8 cellular contexts compared by ENCODE assay signal in the genomic region with DNA sequence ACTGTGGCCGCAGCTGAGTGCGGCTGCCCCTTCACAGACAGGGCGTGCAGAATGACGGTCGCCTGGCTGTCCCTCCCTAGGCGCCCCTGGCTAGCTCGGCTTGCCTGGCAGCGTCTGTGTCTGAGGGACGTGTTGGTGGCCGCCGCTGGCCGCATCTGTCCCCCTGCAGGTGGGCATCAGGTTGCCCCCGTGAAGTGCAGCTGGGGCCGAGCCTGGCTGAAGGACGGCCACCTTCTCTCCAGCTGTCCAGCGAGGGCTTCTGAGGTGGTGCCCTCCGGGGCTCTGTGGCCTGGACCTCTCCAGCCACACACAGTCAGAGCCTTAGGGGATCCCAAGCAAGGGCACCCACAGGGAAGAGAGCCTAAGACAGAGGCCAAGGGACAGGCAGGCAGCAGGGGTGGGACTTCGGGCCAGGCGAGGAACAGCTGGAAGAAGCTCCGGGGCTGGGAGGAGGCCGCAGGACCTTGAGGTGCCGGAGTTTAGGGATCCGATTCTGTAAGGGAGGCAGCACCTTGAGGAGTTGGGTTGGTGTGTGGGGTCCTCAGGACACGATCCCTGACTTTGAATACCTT.
DNase-seq lines count a peak whose midpoint lies in the region; ATAC-seq and TF ChIP-seq lines count a peak whose summit lies in the region.

No MANE protein-coding gene starts in this region.

- H3K23ac ChIP-seq in mesenchymal stem cell (ENCODE audit: low read length in 2 of 2) = no peak overlapping the region

- no TSS peak for BruUV-seq in mammary epithelial cell (replicated peaks; lab: Mats Ljungman, UMichigan)

- H3K27ac ChIP-seq in mammary epithelial cell (ENCODE audit: insufficient read depth, low read depth, low read length) = no peak overlapping the region
- peak overlapping the region; percentile 74 for H3K27ac ChIP-seq in mesenchymal stem cell (ENCODE audit: low read length, poor library complexity, severe bottlenecking)
- peak overlapping the region in 3 of 4 donors; percentile 83 to 86 (median 85) for H3K27ac ChIP-seq in tibial nerve

- peak overlapping the region; percentile 99 for H2AFZ ChIP-seq in mammary epithelial cell (ENCODE audit: low read depth, low read length)
- peak overlapping the region; percentile 98 for H2AFZ ChIP-seq in mesenchymal stem cell (ENCODE audit: low read depth, low read length)

- 79% methylated on average over 22 of the region's 24 CpGs for WGBS in mammary epithelial cell (ENCODE audit: low coverage, missing lambda C conversion rate)
- 69% methylated on average over 24 of the region's 24 CpGs for WGBS in mesenchymal stem cell
- 67 to 72% methylated on average over 22 of the region's 24 CpGs for WGBS in tibial nerve, 2 donors

- in situ Hi-C loops in mammary epithelial cell (cut with MboI; ENCODE audit: low sequenced_read_pairs in 2 of 2) = no loop called here

- no peak for DNase-seq in activated T-cell treated with anti-CD3 and anti-CD28 coated beads, Interleukin-2, amount 50 U/mL, for 4 hours
- DNase-seq in activated T-cell treated with anti-CD3 and anti-CD28 coated beads for 4 hours (no peak), mammary epithelial cell (no peak), mesenchymal stem cell (no peak), tibial nerve (ENCODE audit: low spot score in 2 of 2) (no peak), NOMO-1 treated with DMSO at 0.1 percent for 48 hours (lab: John Stamatoyannopoulos, UW; ENCODE audit: unreplicated experiment) (no peak)

- peaks cover 2% of the 10 kb centered on the region for H3K27me3 Mint-ChIP-seq in activated T-cell treated with anti-CD3 and anti-CD28 coated beads, Interleukin-2, amount 50 U/mL, for 4 hours (ENCODE audit: low read depth)

- peak overlapping the region; percentile 14 to 87 for H3K4ac ChIP-seq in mesenchymal stem cell (ENCODE audit: low read depth in 1 of 2, low read length in 2 of 2)

- H3K4me2 ChIP-seq in mammary epithelial cell (ENCODE audit: insufficient read depth, low read depth, low read length) (peak overlapping the region; percentile 95), mesenchymal stem cell (ENCODE audit: low read length, poor library complexity, severe bottlenecking) (peak overlapping the region; percentile 60)

- peak overlapping the region; percentile 87 to 98 for H3K18ac ChIP-seq in mesenchymal stem cell (ENCODE audit: low read depth in 1 of 2, low read length in 2 of 2)

- no peaks in the 10 kb centered on the region for H3K79me2 ChIP-seq in mammary epithelial cell (ENCODE audit: insufficient read depth, low read length)

- no peak overlapping the region for H3K9ac ChIP-seq in mammary epithelial cell (ENCODE audit: insufficient read depth, low read length)
- H3K9ac ChIP-seq in mesenchymal stem cell (ENCODE audit: low read length) = peak overlapping the region; percentile 91

- no peaks in the 10 kb centered on the region for H3K9me3 ChIP-seq in mammary epithelial cell (replicated peaks; ENCODE audit: insufficient read depth, low read length)
- no peaks in the 10 kb centered on the region for H3K9me3 ChIP-seq in mesenchymal stem cell (ENCODE audit: control insufficient read depth, low read length)
- H3K9me3 ChIP-seq in tibial nerve = peaks cover 0 to 6% (median 0%) of the 10 kb centered on the region in 4 donors

- H3K4me1 ChIP-seq in mammary epithelial cell (ENCODE audit: insufficient read depth, low read length) (peaks cover 32% of the 10 kb centered on the region), mesenchymal stem cell (ENCODE audit: control insufficient read depth, insufficient read depth, low read depth, low read length) (peaks cover 17% of the 10 kb centered on the region), tibial nerve (peaks cover 0 to 24% (median 12%) of the 10 kb centered on the region in 4 donors)

- peak overlapping the region; percentile 84 for H3K4me3 Mint-ChIP-seq in activated T-cell treated with anti-CD3 and anti-CD28 coated beads, Interleukin-2, amount 50 U/mL, for 4 hours

- no peaks in the 10 kb centered on the region for H4K20me1 ChIP-seq in mammary epithelial cell (ENCODE audit: insufficient read depth, low read length)

- dilution Hi-C loops in mammary epithelial cell (cut with HindIII; ENCODE audit: low sequenced_read_pairs) = no loop called here

- no peaks in the 10 kb centered on the region for H3K36me3 Mint-ChIP-seq in activated T-cell treated with anti-CD3 and anti-CD28 coated beads, Interleukin-2, amount 50 U/mL, for 4 hours (ENCODE audit: insufficient read depth)

- H2BK12ac ChIP-seq in mesenchymal stem cell (ENCODE audit: low read length in 2 of 2) = peak overlapping the region; percentile 4 to 82

- H2BK5ac ChIP-seq in mesenchymal stem cell (ENCODE audit: low read depth, low read length, poor library complexity, severe bottlenecking) = no peak overlapping the region

- TF ChIP-seq CTCF in mammary epithelial cell (conservative IDR thresholded peaks at IDR 0.05 in 1 of 2, IDR thresholded peaks at IDR 0.05 in 1 of 2; ENCODE audit: extremely low read depth in 1 of 2, insufficient read depth in 1 of 2, low read depth in 1 of 2, low read length in 2 of 2) (no peak), tibial nerve (IDR thresholded peaks at IDR 0.05) (no peak)

- H4K91ac ChIP-seq in mesenchymal stem cell (ENCODE audit: low read length) = peak overlapping the region; percentile 91

- H3K27me3 ChIP-seq in mammary epithelial cell (ENCODE audit: insufficient read depth, low read length) = no peaks in the 10 kb centered on the region
- peaks cover 0 to 1% of the 10 kb centered on the region in 2 experiments for H3K27me3 ChIP-seq in mesenchymal stem cell (ENCODE audit: control insufficient read depth in 1 of 2, insufficient read depth in 1 of 2, low read length in 2 of 2)
- H3K27me3 ChIP-seq in tibial nerve = no peaks in the 10 kb centered on the region

- ATAC-seq in activated T-cell treated with anti-CD3 and anti-CD28 coated beads, Interleukin-2, amount 50 U/mL, for 4 hours = no peak
- ATAC-seq in HG03342 (IDR thresholded peaks at IDR 0.05; ENCODE audit: unreplicated experiment) (no peak), HG02970 (IDR thresholded peaks at IDR 0.05; ENCODE audit: low FRiP score, unreplicated experiment) (no peak)

- H3K4me1 Mint-ChIP-seq in activated T-cell treated with anti-CD3 and anti-CD28 coated beads, Interleukin-2, amount 50 U/mL, for 4 hours (ENCODE audit: low read depth) = peaks cover 1% of the 10 kb centered on the region

- H3K9me3 Mint-ChIP-seq in activated T-cell treated with anti-CD3 and anti-CD28 coated beads, Interleukin-2, amount 50 U/mL, for 4 hours = no peaks in the 10 kb centered on the region

- peak overlapping the region; percentile 89 for H4K8ac ChIP-seq in mesenchymal stem cell (ENCODE audit: low read length)

- H3K36me3 ChIP-seq in mammary epithelial cell (ENCODE audit: insufficient read depth, low read length) = no peaks in the 10 kb centered on the region
- no peaks in the 10 kb centered on the region for H3K36me3 ChIP-seq in mesenchymal stem cell (ENCODE audit: control insufficient read depth in 1 of 2, insufficient read depth in 2 of 2, low read depth in 1 of 2, low read length in 2 of 2)
- no peaks in the 10 kb centered on the region for H3K36me3 ChIP-seq in tibial nerve

- peak overlapping the region in 1 of 2 experiments; percentile 44 for H3K14ac ChIP-seq in mesenchymal stem cell (ENCODE audit: low read length in 2 of 2)

- no peak overlapping the region for H2BK15ac ChIP-seq in mesenchymal stem cell (ENCODE audit: low read depth, poor library complexity, severe bottlenecking)

- no peak overlapping the region for H2AK5ac ChIP-seq in mesenchymal stem cell (ENCODE audit: low read length, severe bottlenecking)

- no peak for TF ChIP-seq EP300 in tibial nerve (IDR thresholded peaks at IDR 0.05)

- CTCF ChIA-PET in mammary epithelial cell (lab: Charles Lee; ENCODE audit: low non-redundant PET) = no interaction called here

- no peak for TF ChIP-seq POLR2A in tibial nerve (IDR thresholded peaks at IDR 0.05)

- H3K4me3 ChIP-seq in mammary epithelial cell (replicated peaks in 1 of 3; ENCODE audit: insufficient read depth in 1 of 3, low read depth in 2 of 3, low read length in 3 of 3) = peak overlapping the region in 1 of 3 experiments; percentile 80
- peak overlapping the region; percentile 75 to 80 for H3K4me3 ChIP-seq in mesenchymal stem cell (ENCODE audit: insufficient read depth in 1 of 2, low read depth in 1 of 2, low read length in 2 of 2)
- H3K4me3 ChIP-seq in tibial nerve = peak overlapping the region; percentile 40 to 69 (median 56)

- no peaks in the 10 kb centered on the region for H3K79me1 ChIP-seq in mesenchymal stem cell (replicated peaks; ENCODE audit: low read length, poor library complexity, severe bottlenecking)

- no peak overlapping the region for H2BK120ac ChIP-seq in mesenchymal stem cell (ENCODE audit: low read depth, low read length)

- intact Hi-C loops in mammary epithelial cell (cut with micrococcal nuclease) = loop anchor here (2.0 kb wide), 2 partner anchors 21 to 31 kb away; no protein-coding TSS in a partner anchor
